ENCODE assay signal across 8 cellular contexts in genomic region chr14:21212824-21213223, GRCh38. TPM values are rescaled to one million over a fixed set of nuclear protein-coding genes. Genes with fewer than 3 reads are reported as not detected.
"Had no signal": no experiment of that assay in that cellular context is flagged by ENCODE, and none has a peak within 500 bp of the region (broad histone marks: within the 10 kb centered on the region; RNA-seq: fewer than 3 reads in every experiment).

No MANE protein-coding gene starts in this region.

RNA-seq across cellular contexts. Expression of gene OR5AU1, which starts 57.0 kb away (rescaled TPM):
- total RNA-seq: activated CD8-positive, alpha-beta memory T cell treated with anti-CD3 and anti-CD28 coated beads for 36 hours; activated naive CD4-positive, alpha-beta T cell treated with anti-CD3 and anti-CD28 coated beads, Interleukin-2, amount 50 U/mL, for 72 hours; cardiac septum; NCI-H460; PC-9; SK-MEL-5; T-helper 2 cell treated with Interferon-gamma antibody and Interleukin-4, amounts not matched to agents 100 ng/mL and 5 ng/mL, for 36 hours had no signal
- polyA plus RNA-seq: adipose tissue had no signal
